13 cellular contexts compared by ENCODE assay signal in genomic region chr4:131547506-131547981, GRCh38.
A peak's percentile ranks its signal among the peaks of the same experiment; 100 is the strongest.
DNase-seq lines count a peak whose midpoint lies in the region; ATAC-seq and TF ChIP-seq lines count a peak whose summit lies in the region.
"Had no signal": no experiment of that assay in that cellular context is flagged by ENCODE, and none has a peak within 500 bp of the region (broad histone marks: within the 10 kb centered on the region; RNA-seq: fewer than 3 reads in every experiment).

No MANE protein-coding gene starts in this region.

- ATAC-seq in GM18907 (IDR thresholded peaks at IDR 0.05; ENCODE audit: unreplicated experiment) (peak; percentile 89), GM21717 (IDR thresholded peaks at IDR 0.05; ENCODE audit: unreplicated experiment) (peak; percentile 58), HG03108 (IDR thresholded peaks at IDR 0.05; ENCODE audit: unreplicated experiment) (peak; percentile 69), GM19397 (IDR thresholded peaks at IDR 0.05; ENCODE audit: unreplicated experiment) (no peak)
- ATAC-seq: activated CD8-positive, alpha-beta T cell treated with anti-CD3 and anti-CD28 coated beads for 36 hours; left lobe of liver; naive thymus-derived CD4-positive, alpha-beta T cell had no signal

- no peak for TF ChIP-seq CTCF in GM20000 (IDR thresholded peaks at IDR 0.05; ENCODE audit: extremely low read depth, missing control alignments)

- DNase-seq in RPMI8226 (peak; percentile 63), GM03348 (ENCODE audit: low spot score) (no peak), NCI-H128 (lab: John Stamatoyannopoulos, UW; ENCODE audit: unreplicated experiment) (no peak), GM20000 (ENCODE audit: low spot score) (no peak)
- DNase-seq: activated CD8-positive, alpha-beta T cell treated with anti-CD3 and anti-CD28 coated beads for 36 hours; head of caudate nucleus; naive thymus-derived CD4-positive, alpha-beta T cell; NCI-H1092 had no signal
